In genomic region chr1:84571150-84571535, GRCh38 we compare ENCODE assay signal across 17 cellular contexts. TPM values are rescaled to one million over a fixed set of nuclear protein-coding genes. Genes with fewer than 3 reads are reported as not detected.
A peak's percentile ranks its signal among the peaks of the same experiment; 100 is the strongest.
DNase-seq lines count a peak whose midpoint lies in the region; ATAC-seq and TF ChIP-seq lines count a peak whose summit lies in the region.
"Had no signal": no experiment of that assay in that cellular context is flagged by ENCODE, and none has a peak within 500 bp of the region (broad histone marks: within the 10 kb centered on the region; RNA-seq: fewer than 3 reads in every experiment).

No MANE protein-coding gene starts in this region.

- H2AFZ ChIP-seq in PC-3 (ENCODE audit: low read length): no peak overlapping the region

- H3K36me3 Mint-ChIP-seq in activated T-cell treated with anti-CD3 and anti-CD28 coated beads, Interleukin-2, amount 50 U/mL, for 72 hours (ENCODE audit: insufficient read depth in 2 of 2): peaks cover 15 to 22% of the 10 kb centered on the region in 2 donors
- peaks cover 55% of the 10 kb centered on the region for H3K36me3 Mint-ChIP-seq in stimulated activated effector memory CD8-positive, alpha-beta T cell treated with anti-CD3 and anti-CD28 coated beads, Interleukin-12 subunit alpha, Interleukin-12 subunit beta, amount 100 ng/mL, for 72 hours

- TF ChIP-seq CTCF in PC-3 (conservative IDR thresholded peaks at IDR 0.05; ENCODE audit: low read depth, low read length): no peak
- no peak for TF ChIP-seq CTCF in epithelial cell of esophagus (IDR thresholded peaks at IDR 0.05; ENCODE audit: insufficient read depth, low read depth, low read length, missing control alignments)
- no peak for TF ChIP-seq CTCF in vagina (IDR thresholded peaks at IDR 0.05)

- H3K4me3 ChIP-seq in PC-3 (ENCODE audit: low read length) (no peak overlapping the region), epithelial cell of esophagus (ENCODE audit: low read length) (no peak overlapping the region), vagina (no peak overlapping the region)

- H3K9ac ChIP-seq in PC-3 (ENCODE audit: low read length): no peak overlapping the region
- H3K9ac ChIP-seq: KMS-11 had no signal

- no TSS peak for BruUV-seq in PC-3 (replicated peaks; lab: Mats Ljungman, UMichigan)

- H3K27ac ChIP-seq in PC-3 (ENCODE audit: low read length): no peak overlapping the region
- no peak overlapping the region for H3K27ac ChIP-seq in vagina
- H3K27ac ChIP-seq: KMS-11 had no signal

- no peak for DNase-seq in activated T-cell treated with anti-CD3 and anti-CD28 coated beads, Interleukin-2, amount 50 U/mL, for 72 hours
- no peak for DNase-seq in activated T-cell treated with anti-CD3 and anti-CD28 coated beads, Interleukin-2, amount 50 U/mL, for 1 hour
- DNase-seq in PC-3 (peak; percentile 73), epithelial cell of esophagus (ENCODE audit: low read depth) (peak; percentile 67), dedifferentiated amniotic fluid mesenchymal stem cell (ENCODE audit: extremely low spot score) (no peak), vagina (ENCODE audit: extremely low spot score in 2 of 2) (no peak), C1 segment of cervical spinal cord (lab: John Stamatoyannopoulos, UW) (no peak)
- DNase-seq in stimulated activated effector memory CD8-positive, alpha-beta T cell treated with anti-CD3 and anti-CD28 coated beads, Interleukin-12 subunit alpha, Interleukin-12 subunit beta, amount 100 ng/mL, for 72 hours (ENCODE audit: low spot score in 2 of 2): no peak
- DNase-seq: activated CD4-positive, alpha-beta T cell treated with anti-CD3 and anti-CD28 coated beads, Interleukin-2, amount 10 ng/mL, durations not matched to agents 7 days and 5 days; GOT3; NCI-H1930; NCI-H748 treated with DMSO at 0.1 percent for 48 hours; stimulated activated naive B cell treated with anti-CD40 and anti-IgM and Interleukin-4, amounts not matched to agents 10 μg/mL and 1 μg/mL and 100 μg/mL, for 72 hours had no signal

- peaks cover 9% of the 10 kb centered on the region for H3F3A ChIP-seq in PC-3 (ENCODE audit: low read length, unreplicated experiment)

- H3K4me1 ChIP-seq in PC-3 (ENCODE audit: insufficient read depth, low read length) (peaks cover 39% of the 10 kb centered on the region), vagina (peaks cover 30% of the 10 kb centered on the region)

- H3K79me2 ChIP-seq in PC-3 (ENCODE audit: low read length): peaks cover 21% of the 10 kb centered on the region

- H3K4me2 ChIP-seq in PC-3 (ENCODE audit: low read length): peak overlapping the region; percentile 17; the same call in 1 of the 2 replicates
- H3K4me2 ChIP-seq: KMS-11 had no signal

- CTCF ChIA-PET in PC-3 (lab: Charles Lee): interaction anchor here (0.5 to 0.6 kb wide), 2 partner anchors 129 to 182 kb away, joined by 3 to 4 read pairs; no protein-coding TSS in a partner anchor

- intact Hi-C loops in PC-3 (cut with micrococcal nuclease) (loop anchor here (10.0 kb wide), 1 partner anchor 104 kb away; no protein-coding TSS in a partner anchor), vagina (cut with DNase I) (no loop called here)

- H3K27ac Mint-ChIP-seq in activated T-cell treated with anti-CD3 and anti-CD28 coated beads, Interleukin-2, amount 50 U/mL, for 72 hours: peak overlapping the region; percentile 83
- peak overlapping the region; percentile 99 for H3K27ac Mint-ChIP-seq in stimulated activated effector memory CD8-positive, alpha-beta T cell treated with anti-CD3 and anti-CD28 coated beads, Interleukin-12 subunit alpha, Interleukin-12 subunit beta, amount 100 ng/mL, for 72 hours

- peaks cover 59% of the 10 kb centered on the region for H3K4me1 Mint-ChIP-seq in activated T-cell treated with anti-CD3 and anti-CD28 coated beads, Interleukin-2, amount 50 U/mL, for 72 hours (ENCODE audit: low read depth)
- H3K4me1 Mint-ChIP-seq in stimulated activated effector memory CD8-positive, alpha-beta T cell treated with anti-CD3 and anti-CD28 coated beads, Interleukin-12 subunit alpha, Interleukin-12 subunit beta, amount 100 ng/mL, for 72 hours: peaks cover 51% of the 10 kb centered on the region

- no peaks in the 10 kb centered on the region for H4K20me1 ChIP-seq in PC-3 (ENCODE audit: low read length)

- H3K4me3 Mint-ChIP-seq in activated T-cell treated with anti-CD3 and anti-CD28 coated beads, Interleukin-2, amount 50 U/mL, for 72 hours: peak overlapping the region; percentile 62 to 65
- no peak overlapping the region for H3K4me3 Mint-ChIP-seq in stimulated activated effector memory CD8-positive, alpha-beta T cell treated with anti-CD3 and anti-CD28 coated beads, Interleukin-12 subunit alpha, Interleukin-12 subunit beta, amount 100 ng/mL, for 72 hours
- H3K4me3 Mint-ChIP-seq: activated CD4-positive, alpha-beta T cell treated with anti-CD3 and anti-CD28 coated beads, Interleukin-2, amount 10 ng/mL, durations not matched to agents 7 days and 5 days had no signal

- POLR2A ChIA-PET in PC-3 (lab: Charles Lee; ENCODE audit: unreplicated experiment): no interaction called here

- H3K36me3 ChIP-seq in PC-3 (ENCODE audit: low read depth, low read length) (peaks cover 4% of the 10 kb centered on the region; the same call in 1 of the 2 replicates), vagina (no peaks in the 10 kb centered on the region)

- no peaks in the 10 kb centered on the region for H3K9me2 ChIP-seq in PC-3 (replicated peaks; ENCODE audit: low read length)

- no peaks in the 10 kb centered on the region for H3K9me3 ChIP-seq in PC-3 (ENCODE audit: low read length)
- no peaks in the 10 kb centered on the region for H3K9me3 ChIP-seq in vagina

- TF ChIP-seq POLR2A in vagina (IDR thresholded peaks at IDR 0.05): no peak

- H3K9me3 Mint-ChIP-seq in activated T-cell treated with anti-CD3 and anti-CD28 coated beads, Interleukin-2, amount 50 U/mL, for 72 hours: peaks cover 0 to 3% of the 10 kb centered on the region in 2 donors
- no peaks in the 10 kb centered on the region for H3K9me3 Mint-ChIP-seq in stimulated activated effector memory CD8-positive, alpha-beta T cell treated with anti-CD3 and anti-CD28 coated beads, Interleukin-12 subunit alpha, Interleukin-12 subunit beta, amount 100 ng/mL, for 72 hours
- H3K9me3 Mint-ChIP-seq: activated T-helper 1 cell treated with anti-CD3 and anti-CD28 coated beads, Interleukin-12 subunit alpha, Interleukin-12 subunit beta, Interleukin-2, Interleukin-4 antibody, amounts not matched to agents 30 ng/mL and 10 ng/mL and 1 ng/mL, durations not matched to agents 14 hours and 24 hours and 36 hours; neural crest cell had no signal

- H3K27me3 ChIP-seq in PC-3 (ENCODE audit: low read length) (no peaks in the 10 kb centered on the region), vagina (no peaks in the 10 kb centered on the region)

- H3K27me3 Mint-ChIP-seq in activated T-cell treated with anti-CD3 and anti-CD28 coated beads, Interleukin-2, amount 50 U/mL, for 72 hours (ENCODE audit: low read depth): no peaks in the 10 kb centered on the region
- H3K27me3 Mint-ChIP-seq: activated CD4-positive, alpha-beta T cell treated with anti-CD3 and anti-CD28 coated beads, Interleukin-2, amount 10 ng/mL, durations not matched to agents 7 days and 5 days; stimulated activated naive B cell treated with anti-CD40 and anti-IgM and Interleukin-4, amounts not matched to agents 10 μg/mL and 1 μg/mL and 100 μg/mL, for 72 hours had no signal

- ATAC-seq in activated T-cell treated with anti-CD3 and anti-CD28 coated beads, Interleukin-2, amount 50 U/mL, for 72 hours (replicated peaks in 1 of 2): no peak
- no peak; the same call in 1 of the 2 replicates for ATAC-seq in PC-3
- no peak for ATAC-seq in stimulated activated effector memory CD8-positive, alpha-beta T cell treated with anti-CD3 and anti-CD28 coated beads, Interleukin-12 subunit alpha, Interleukin-12 subunit beta, amount 100 ng/mL, for 72 hours
- ATAC-seq: sciatic nerve; stimulated activated naive B cell treated with anti-CD40 and anti-IgM and Interleukin-4, amounts not matched to agents 10 μg/mL and 1 μg/mL and 100 μg/mL, for 72 hours had no signal

RNA-seq across cellular contexts. Expression of gene CTBS, which starts 3.1 kb away (rescaled TPM):
- 10 to 100 TPM; 27.2 to 31.3 TPM for total RNA-seq in activated T-cell treated with anti-CD3 and anti-CD28 coated beads, Interleukin-2, amount 50 U/mL, for 72 hours
- total RNA-seq in PC-3 (2014; rRNA removed): 3.7 and 5.9 TPM in 2 replicates
- total RNA-seq in vagina: 9.3 TPM

Comparison
In these comparisons a context has a peak if more than half of its experiments do, and no peak if none do; other contexts are left out.
1. DNase-seq: peak in PC-3 (single experiment) and epithelial cell of esophagus (single experiment); none in activated T-cell treated with anti-CD3 and anti-CD28 coated beads, Interleukin-2, amount 50 U/mL, for 72 hours (0 of 2), activated T-cell treated with anti-CD3 and anti-CD28 coated beads, Interleukin-2, amount 50 U/mL, for 1 hour (single experiment), stimulated activated effector memory CD8-positive, alpha-beta T cell treated with anti-CD3 and anti-CD28 coated beads, Interleukin-12 subunit alpha, Interleukin-12 subunit beta, amount 100 ng/mL, for 72 hours (0 of 2), dedifferentiated amniotic fluid mesenchymal stem cell (single experiment), vagina (0 of 2) and C1 segment of cervical spinal cord (0 of 14).